2 cellular contexts compared by ENCODE assay signal in the genomic region with DNA sequence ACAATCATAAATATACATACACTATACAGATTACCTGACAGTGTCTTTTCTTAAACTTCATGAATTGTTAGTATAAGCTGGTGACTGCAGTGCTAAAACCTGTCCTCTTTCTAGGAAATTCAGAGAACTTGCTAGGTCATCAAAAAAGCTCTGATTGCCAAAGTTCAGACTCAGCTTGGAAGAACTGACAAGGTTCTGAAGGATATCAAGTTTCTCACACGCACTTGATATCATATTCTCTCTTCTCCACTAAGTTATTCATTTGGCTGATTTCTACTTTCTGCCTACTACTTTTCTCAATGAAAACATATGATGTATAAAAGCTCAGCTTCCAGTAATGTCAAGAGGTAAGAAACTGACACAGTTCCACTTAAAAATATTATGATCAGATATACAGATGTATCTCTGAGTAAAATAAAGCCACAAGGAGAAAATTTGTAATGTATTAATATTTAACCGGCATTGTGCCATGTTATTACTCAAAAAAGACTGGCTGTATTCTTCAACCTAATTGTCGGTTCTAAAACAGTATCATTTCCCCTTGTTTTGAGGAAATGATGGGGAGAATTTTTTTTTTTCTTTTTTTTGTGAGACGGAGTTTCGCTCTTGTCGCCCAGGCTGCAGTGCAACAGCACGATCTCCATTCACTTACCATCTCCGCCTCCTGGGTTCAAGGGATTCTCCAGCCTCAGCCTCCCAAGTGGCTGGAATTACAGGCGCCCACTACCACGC.
TF ChIP-seq lines count a peak whose summit lies in the region.

No MANE protein-coding gene starts in this region.

TF ChIP-seq in A549, 52 proteins besides CTCF, POLR2A, EP300 and RAD21:
- TF ChIP-seq, protein P1, sequence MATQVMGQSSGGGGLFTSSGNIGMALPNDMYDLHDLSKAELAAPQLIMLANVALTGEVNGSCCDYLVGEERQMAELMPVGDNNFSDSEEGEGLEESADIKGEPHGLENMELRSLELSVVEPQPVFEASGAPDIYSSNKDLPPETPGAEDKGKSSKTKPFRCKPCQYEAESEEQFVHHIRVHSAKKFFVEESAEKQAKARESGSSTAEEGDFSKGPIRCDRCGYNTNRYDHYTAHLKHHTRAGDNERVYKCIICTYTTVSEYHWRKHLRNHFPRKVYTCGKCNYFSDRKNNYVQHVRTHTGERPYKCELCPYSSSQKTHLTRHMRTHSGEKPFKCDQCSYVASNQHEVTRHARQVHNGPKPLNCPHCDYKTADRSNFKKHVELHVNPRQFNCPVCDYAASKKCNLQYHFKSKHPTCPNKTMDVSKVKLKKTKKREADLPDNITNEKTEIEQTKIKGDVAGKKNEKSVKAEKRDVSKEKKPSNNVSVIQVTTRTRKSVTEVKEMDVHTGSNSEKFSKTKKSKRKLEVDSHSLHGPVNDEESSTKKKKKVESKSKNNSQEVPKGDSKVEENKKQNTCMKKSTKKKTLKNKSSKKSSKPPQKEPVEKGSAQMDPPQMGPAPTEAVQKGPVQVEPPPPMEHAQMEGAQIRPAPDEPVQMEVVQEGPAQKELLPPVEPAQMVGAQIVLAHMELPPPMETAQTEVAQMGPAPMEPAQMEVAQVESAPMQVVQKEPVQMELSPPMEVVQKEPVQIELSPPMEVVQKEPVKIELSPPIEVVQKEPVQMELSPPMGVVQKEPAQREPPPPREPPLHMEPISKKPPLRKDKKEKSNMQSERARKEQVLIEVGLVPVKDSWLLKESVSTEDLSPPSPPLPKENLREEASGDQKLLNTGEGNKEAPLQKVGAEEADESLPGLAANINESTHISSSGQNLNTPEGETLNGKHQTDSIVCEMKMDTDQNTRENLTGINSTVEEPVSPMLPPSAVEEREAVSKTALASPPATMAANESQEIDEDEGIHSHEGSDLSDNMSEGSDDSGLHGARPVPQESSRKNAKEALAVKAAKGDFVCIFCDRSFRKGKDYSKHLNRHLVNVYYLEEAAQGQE (IDR thresholded peaks at IDR 0.05): no peak
- peak; percentile 87 for TF ChIP-seq MAFK (IDR thresholded peaks at IDR 0.05; ENCODE audit: partially characterized antibody)
- no peak for TF ChIP-seq POLR2AphosphoS2 (conservative IDR thresholded peaks at IDR 0.05; ENCODE audit: low read length)
- TF ChIP-seq TP53 (CRISPR knock-in tag; IDR thresholded peaks at IDR 0.05): no peak

TF ChIP-seq in HEK293, 187 proteins besides CTCF, POLR2A, EP300 and RAD21 (continued from another document):
- 0 out of 2 replicates have a peak, but pooled peaks have one; percentile 54 for TF ChIP-seq ZNF660 (tag by site-specific recombination; IDR thresholded peaks at IDR 0.05)
- TF ChIP-seq TRIM28 (IDR thresholded peaks at IDR 0.05; ENCODE audit: borderline replicate concordance, low read length): peak; percentile 53; the same call in 1 of the 2 replicates
- 0 out of 2 replicates have a peak, but pooled peaks have one; percentile 22 for TF ChIP-seq ZNF366 (tag by site-specific recombination; conservative IDR thresholded peaks at IDR 0.05)
- TF ChIP-seq ZNF629 (tag by site-specific recombination; IDR thresholded peaks at IDR 0.05): 0 out of 2 replicates have a peak, but pooled peaks have one; percentile 20
- TF ChIP-seq GLI2 (tag by site-specific recombination; IDR thresholded peaks at IDR 0.05; ENCODE audit: borderline replicate concordance, low read depth): no peak
- TF ChIP-seq, protein P2, sequence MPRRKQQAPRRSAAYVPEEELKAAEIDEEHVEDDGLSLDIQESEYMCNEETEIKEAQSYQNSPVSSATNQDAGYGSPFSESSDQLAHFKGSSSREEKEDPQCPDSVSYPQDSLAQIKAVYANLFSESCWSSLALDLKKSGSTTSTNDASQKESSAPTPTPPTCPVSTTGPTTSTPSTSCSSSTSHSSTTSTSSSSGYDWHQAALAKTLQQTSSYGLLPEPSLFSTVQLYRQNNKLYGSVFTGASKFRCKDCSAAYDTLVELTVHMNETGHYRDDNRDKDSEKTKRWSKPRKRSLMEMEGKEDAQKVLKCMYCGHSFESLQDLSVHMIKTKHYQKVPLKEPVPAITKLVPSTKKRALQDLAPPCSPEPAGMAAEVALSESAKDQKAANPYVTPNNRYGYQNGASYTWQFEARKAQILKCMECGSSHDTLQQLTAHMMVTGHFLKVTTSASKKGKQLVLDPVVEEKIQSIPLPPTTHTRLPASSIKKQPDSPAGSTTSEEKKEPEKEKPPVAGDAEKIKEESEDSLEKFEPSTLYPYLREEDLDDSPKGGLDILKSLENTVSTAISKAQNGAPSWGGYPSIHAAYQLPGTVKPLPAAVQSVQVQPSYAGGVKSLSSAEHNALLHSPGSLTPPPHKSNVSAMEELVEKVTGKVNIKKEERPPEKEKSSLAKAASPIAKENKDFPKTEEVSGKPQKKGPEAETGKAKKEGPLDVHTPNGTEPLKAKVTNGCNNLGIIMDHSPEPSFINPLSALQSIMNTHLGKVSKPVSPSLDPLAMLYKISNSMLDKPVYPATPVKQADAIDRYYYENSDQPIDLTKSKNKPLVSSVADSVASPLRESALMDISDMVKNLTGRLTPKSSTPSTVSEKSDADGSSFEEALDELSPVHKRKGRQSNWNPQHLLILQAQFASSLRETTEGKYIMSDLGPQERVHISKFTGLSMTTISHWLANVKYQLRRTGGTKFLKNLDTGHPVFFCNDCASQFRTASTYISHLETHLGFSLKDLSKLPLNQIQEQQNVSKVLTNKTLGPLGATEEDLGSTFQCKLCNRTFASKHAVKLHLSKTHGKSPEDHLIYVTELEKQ (tag by site-specific recombination; IDR thresholded peaks at IDR 0.05; ENCODE audit: borderline replicate concordance): no peak
